ENCODE assay signal across 1 cellular context in the genomic region with DNA sequence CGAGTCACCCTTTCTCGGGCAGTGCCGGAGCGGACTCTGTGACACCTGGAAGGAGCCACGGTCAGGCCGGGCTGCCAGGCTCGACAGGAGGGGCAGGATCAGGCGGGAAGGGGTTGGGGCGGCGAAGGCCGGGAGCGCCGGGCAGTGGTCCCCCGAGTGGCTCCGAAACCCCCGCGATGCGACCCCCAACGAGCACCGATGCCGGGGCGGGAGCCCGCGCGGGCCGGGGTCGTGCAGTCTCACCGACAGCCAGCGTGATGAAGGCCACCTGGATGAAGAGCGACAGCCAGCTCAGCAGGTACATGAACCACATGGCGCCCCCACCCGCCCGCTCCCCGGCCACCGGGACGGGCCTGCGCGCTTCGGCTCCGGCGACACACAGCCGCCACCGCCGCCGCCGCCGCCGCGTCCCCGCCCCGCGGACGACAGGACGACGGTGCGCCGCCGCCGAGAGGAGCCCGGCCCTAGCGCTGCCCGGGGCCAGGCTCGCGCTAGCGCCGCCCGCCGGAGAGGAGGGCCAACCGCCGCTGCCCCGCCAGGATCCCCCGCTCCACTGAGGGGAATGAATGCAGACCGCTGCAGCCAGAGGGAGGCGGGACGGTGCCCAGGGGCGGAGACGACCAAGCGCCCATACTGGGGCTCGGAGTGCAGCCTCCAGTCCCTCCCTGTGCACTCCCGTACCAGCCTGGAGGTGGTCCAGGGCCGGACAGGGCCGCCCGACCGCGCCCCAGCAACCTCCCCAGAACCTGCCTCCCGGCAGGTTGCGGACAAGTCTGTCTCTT.
A peak's percentile ranks its signal among the peaks of the same experiment; 100 is the strongest.
TF ChIP-seq lines count a peak whose summit lies in the region.

Gene TEX261 (minus strand): TSS at position 429 of the 782 bp plus-strand sequence. CDS start 116 bp downstream, at position 313.

TF ChIP-seq in GM12878, 131 proteins besides CTCF, POLR2A, EP300 and RAD21 (continued from another document and continues in another):
- TF ChIP-seq, protein P1, sequence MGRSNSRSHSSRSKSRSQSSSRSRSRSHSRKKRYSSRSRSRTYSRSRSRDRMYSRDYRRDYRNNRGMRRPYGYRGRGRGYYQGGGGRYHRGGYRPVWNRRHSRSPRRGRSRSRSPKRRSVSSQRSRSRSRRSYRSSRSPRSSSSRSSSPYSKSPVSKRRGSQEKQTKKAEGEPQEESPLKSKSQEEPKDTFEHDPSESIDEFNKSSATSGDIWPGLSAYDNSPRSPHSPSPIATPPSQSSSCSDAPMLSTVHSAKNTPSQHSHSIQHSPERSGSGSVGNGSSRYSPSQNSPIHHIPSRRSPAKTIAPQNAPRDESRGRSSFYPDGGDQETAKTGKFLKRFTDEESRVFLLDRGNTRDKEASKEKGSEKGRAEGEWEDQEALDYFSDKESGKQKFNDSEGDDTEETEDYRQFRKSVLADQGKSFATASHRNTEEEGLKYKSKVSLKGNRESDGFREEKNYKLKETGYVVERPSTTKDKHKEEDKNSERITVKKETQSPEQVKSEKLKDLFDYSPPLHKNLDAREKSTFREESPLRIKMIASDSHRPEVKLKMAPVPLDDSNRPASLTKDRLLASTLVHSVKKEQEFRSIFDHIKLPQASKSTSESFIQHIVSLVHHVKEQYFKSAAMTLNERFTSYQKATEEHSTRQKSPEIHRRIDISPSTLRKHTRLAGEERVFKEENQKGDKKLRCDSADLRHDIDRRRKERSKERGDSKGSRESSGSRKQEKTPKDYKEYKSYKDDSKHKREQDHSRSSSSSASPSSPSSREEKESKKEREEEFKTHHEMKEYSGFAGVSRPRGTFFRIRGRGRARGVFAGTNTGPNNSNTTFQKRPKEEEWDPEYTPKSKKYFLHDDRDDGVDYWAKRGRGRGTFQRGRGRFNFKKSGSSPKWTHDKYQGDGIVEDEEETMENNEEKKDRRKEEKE (IDR thresholded peaks at IDR 0.05): no peak
- TF ChIP-seq TBL1XR1 (IDR thresholded peaks at IDR 0.05; ENCODE audit: low read depth, low read length) (no peak), CREM (IDR thresholded peaks at IDR 0.05; ENCODE audit: low read depth) (no peak; the same call in 1 of the 2 replicates), ASH2L (IDR thresholded peaks at IDR 0.05; ENCODE audit: borderline replicate concordance, low read depth) (no peak), IKZF2 (IDR thresholded peaks at IDR 0.05) (no peak; a peak in 1 of 4 replicates), CHD4 (IDR thresholded peaks at IDR 0.05) (no peak), ESRRA (IDR thresholded peaks at IDR 0.05; ENCODE audit: low read length) (no peak), CREB1 (IDR thresholded peaks at IDR 0.05; ENCODE audit: low read depth) (peak; percentile 60; the same call in 1 of the 2 replicates), TCF7 (IDR thresholded peaks at IDR 0.05; ENCODE audit: borderline replicate concordance) (no peak), CBX3 (IDR thresholded peaks at IDR 0.05; ENCODE audit: borderline replicate concordance, low read depth) (no peak), SREBF1 (IDR thresholded peaks at IDR 0.05; ENCODE audit: low read length) (no peak), FOXK2 (IDR thresholded peaks at IDR 0.05) (no peak), POLR2AphosphoS2 (IDR thresholded peaks at IDR 0.05; ENCODE audit: low read depth, low read length) (0 out of 2 replicates have a peak, but pooled peaks have one; percentile 40), ZNF622 (IDR thresholded peaks at IDR 0.05) (no peak), POLR2AphosphoS5 (IDR thresholded peaks at IDR 0.05; ENCODE audit: low read length) (no peak; the same call in 1 of the 2 replicates), EZH2 (IDR thresholded peaks at IDR 0.05; ENCODE audit: borderline replicate concordance, control insufficient read depth, low read depth, low read length) (no peak), ZBTB11 (CRISPR knock-in tag; IDR thresholded peaks at IDR 0.05) (no peak), TCF12 (IDR thresholded peaks at IDR 0.05; ENCODE audit: low read depth, low read length) (no peak), WRNIP1 (IDR thresholded peaks at IDR 0.05; ENCODE audit: borderline replicate concordance, low read depth, low read length) (no peak), KAT2A (conservative IDR thresholded peaks at IDR 0.05; ENCODE audit: control insufficient read depth, low read depth, low read length) (no peak), FOS (IDR thresholded peaks at IDR 0.05; ENCODE audit: borderline replicate concordance, extremely low read depth, insufficient read length) (no peak), PRDM15 (CRISPR knock-in tag; IDR thresholded peaks at IDR 0.05) (no peak), ETV6 (conservative IDR thresholded peaks at IDR 0.05 in 1 of 2, IDR thresholded peaks at IDR 0.05 in 1 of 2; ENCODE audit: borderline replicate concordance in 1 of 2, low read depth in 1 of 2) (no peak), JUND (IDR thresholded peaks at IDR 0.05; ENCODE audit: low read depth, low read length) (no peak), ZBTB33 (IDR thresholded peaks at IDR 0.05) (no peak), ZNF274 (IDR thresholded peaks at IDR 0.05; ENCODE audit: insufficient read depth, insufficient read length) (no peak), STAT1 (conservative IDR thresholded peaks at IDR 0.05) (no peak), MXI1 (IDR thresholded peaks at IDR 0.05; ENCODE audit: low read depth, low read length) (no peak), BCL11A (IDR thresholded peaks at IDR 0.05; ENCODE audit: low read depth, low read length) (no peak), TAF1 (IDR thresholded peaks at IDR 0.05; ENCODE audit: borderline replicate concordance, low read depth, low read length) (peak; percentile 60; the same call in 1 of the 2 replicates), SUPT20H (IDR thresholded peaks at IDR 0.05; ENCODE audit: borderline replicate concordance, control insufficient read depth, low read depth, low read length) (no peak), GATAD2B (conservative IDR thresholded peaks at IDR 0.05; ENCODE audit: low read depth) (peak; percentile 78; the same call in 1 of the 2 replicates), IRF4 (IDR thresholded peaks at IDR 0.05; ENCODE audit: low read depth, low read length) (no peak), JUNB (IDR thresholded peaks at IDR 0.05) (no peak)
- TF ChIP-seq, protein P2, sequence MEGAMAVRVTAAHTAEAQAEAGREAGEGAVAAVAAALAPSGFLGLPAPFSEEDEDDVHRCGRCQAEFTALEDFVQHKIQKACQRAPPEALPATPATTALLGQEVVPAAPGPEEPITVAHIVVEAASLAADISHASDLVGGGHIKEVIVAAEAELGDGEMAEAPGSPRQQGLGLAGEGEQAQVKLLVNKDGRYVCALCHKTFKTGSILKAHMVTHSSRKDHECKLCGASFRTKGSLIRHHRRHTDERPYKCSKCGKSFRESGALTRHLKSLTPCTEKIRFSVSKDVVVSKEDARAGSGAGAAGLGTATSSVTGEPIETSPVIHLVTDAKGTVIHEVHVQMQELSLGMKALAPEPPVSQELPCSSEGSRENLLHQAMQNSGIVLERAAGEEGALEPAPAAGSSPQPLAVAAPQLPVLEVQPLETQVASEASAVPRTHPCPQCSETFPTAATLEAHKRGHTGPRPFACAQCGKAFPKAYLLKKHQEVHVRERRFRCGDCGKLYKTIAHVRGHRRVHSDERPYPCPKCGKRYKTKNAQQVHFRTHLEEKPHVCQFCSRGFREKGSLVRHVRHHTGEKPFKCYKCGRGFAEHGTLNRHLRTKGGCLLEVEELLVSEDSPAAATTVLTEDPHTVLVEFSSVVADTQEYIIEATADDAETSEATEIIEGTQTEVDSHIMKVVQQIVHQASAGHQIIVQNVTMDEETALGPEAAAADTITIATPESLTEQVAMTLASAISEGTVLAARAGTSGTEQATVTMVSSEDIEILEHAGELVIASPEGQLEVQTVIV (IDR thresholded peaks at IDR 0.05; ENCODE audit: borderline replicate concordance, partially characterized antibody): no peak
- TF ChIP-seq, protein P3, sequence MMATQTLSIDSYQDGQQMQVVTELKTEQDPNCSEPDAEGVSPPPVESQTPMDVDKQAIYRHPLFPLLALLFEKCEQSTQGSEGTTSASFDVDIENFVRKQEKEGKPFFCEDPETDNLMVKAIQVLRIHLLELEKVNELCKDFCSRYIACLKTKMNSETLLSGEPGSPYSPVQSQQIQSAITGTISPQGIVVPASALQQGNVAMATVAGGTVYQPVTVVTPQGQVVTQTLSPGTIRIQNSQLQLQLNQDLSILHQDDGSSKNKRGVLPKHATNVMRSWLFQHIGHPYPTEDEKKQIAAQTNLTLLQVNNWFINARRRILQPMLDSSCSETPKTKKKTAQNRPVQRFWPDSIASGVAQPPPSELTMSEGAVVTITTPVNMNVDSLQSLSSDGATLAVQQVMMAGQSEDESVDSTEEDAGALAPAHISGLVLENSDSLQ (IDR thresholded peaks at IDR 0.05): no peak
- TF ChIP-seq, protein P4, sequence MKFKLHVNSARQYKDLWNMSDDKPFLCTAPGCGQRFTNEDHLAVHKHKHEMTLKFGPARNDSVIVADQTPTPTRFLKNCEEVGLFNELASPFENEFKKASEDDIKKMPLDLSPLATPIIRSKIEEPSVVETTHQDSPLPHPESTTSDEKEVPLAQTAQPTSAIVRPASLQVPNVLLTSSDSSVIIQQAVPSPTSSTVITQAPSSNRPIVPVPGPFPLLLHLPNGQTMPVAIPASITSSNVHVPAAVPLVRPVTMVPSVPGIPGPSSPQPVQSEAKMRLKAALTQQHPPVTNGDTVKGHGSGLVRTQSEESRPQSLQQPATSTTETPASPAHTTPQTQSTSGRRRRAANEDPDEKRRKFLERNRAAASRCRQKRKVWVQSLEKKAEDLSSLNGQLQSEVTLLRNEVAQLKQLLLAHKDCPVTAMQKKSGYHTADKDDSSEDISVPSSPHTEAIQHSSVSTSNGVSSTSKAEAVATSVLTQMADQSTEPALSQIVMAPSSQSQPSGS (IDR thresholded peaks at IDR 0.05; ENCODE audit: low read length): no peak
